In the genomic region with DNA sequence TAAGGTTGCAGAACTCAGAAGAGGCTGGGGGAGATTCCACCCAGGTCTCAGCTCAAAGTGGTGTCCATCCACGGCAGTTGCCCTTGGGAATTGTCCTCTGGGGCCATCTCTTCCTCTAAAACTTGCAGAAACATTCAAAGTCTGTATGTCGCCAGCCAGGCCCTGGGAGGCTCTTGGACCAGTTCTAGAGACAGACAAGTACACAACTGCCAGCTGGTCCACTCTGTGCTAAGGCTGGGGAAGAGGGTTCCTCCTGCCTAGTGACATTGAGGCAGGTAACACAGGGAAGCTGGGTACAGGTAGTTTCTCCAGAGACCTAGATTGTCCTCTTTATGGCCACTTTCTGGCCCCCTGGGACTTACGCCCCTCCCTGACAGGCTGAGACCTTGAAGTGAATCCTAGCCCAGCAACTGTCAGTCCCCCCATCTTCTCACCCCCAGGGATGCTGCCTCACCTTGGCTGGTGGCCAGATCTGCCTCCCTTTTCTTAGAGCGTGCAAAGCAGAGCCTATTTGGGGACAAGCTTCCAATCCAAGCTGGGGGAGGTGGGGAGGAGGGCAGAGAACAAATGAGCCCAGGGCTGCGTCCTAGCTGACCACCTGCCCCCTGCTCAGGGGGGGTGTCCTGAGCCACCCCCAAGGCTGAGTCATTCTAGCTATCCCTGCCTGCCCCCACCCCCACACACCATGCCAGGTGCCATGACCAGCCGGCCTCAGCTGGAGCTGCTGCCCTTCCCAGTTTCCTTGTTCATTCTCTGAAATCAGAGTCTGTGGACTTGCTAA, we compare ENCODE assay signal across 1 cellular context.
TF ChIP-seq lines count a peak whose summit lies in the region.

No MANE protein-coding gene starts in this region.

TF ChIP-seq in GM23338, 12 proteins besides CTCF, POLR2A, EP300 and RAD21 (continued from another document):
- TF ChIP-seq ZNF462 (CRISPR knock-in tag; IDR thresholded peaks at IDR 0.05) (no peak), NANOG (IDR thresholded peaks at IDR 0.05; ENCODE audit: borderline replicate concordance) (no peak), EZH2phosphoT487 (IDR thresholded peaks at IDR 0.05; ENCODE audit: unreplicated experiment) (no peak), POLR2AphosphoS5 (IDR thresholded peaks at IDR 0.05; ENCODE audit: low read depth) (no peak)
- TF ChIP-seq, protein P1, sequence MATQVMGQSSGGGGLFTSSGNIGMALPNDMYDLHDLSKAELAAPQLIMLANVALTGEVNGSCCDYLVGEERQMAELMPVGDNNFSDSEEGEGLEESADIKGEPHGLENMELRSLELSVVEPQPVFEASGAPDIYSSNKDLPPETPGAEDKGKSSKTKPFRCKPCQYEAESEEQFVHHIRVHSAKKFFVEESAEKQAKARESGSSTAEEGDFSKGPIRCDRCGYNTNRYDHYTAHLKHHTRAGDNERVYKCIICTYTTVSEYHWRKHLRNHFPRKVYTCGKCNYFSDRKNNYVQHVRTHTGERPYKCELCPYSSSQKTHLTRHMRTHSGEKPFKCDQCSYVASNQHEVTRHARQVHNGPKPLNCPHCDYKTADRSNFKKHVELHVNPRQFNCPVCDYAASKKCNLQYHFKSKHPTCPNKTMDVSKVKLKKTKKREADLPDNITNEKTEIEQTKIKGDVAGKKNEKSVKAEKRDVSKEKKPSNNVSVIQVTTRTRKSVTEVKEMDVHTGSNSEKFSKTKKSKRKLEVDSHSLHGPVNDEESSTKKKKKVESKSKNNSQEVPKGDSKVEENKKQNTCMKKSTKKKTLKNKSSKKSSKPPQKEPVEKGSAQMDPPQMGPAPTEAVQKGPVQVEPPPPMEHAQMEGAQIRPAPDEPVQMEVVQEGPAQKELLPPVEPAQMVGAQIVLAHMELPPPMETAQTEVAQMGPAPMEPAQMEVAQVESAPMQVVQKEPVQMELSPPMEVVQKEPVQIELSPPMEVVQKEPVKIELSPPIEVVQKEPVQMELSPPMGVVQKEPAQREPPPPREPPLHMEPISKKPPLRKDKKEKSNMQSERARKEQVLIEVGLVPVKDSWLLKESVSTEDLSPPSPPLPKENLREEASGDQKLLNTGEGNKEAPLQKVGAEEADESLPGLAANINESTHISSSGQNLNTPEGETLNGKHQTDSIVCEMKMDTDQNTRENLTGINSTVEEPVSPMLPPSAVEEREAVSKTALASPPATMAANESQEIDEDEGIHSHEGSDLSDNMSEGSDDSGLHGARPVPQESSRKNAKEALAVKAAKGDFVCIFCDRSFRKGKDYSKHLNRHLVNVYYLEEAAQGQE (IDR thresholded peaks at IDR 0.05; ENCODE audit: unreplicated experiment), result no peak
